Comparison of ENCODE assay signal across 17 cellular contexts in the genomic region with DNA sequence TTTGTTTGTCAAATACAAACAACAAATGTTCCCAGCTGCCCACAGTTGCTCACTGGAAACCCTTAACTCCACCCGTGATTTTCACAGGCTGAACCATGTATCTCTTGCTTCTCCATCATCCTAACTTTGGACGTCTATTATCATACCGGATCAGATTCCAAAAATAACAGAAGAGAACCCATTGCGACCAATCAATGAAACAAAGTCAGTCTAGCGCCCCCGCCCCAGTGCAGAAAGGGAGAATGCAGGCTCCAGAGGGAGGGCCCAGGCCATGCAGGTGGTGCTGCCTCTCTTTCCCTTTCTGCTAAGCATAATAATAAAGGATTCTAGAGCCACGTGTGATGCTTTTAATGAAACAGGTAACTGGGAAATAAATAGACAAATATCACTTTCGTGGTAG. TPM values are rescaled to one million over a fixed set of nuclear protein-coding genes. Genes with fewer than 3 reads are reported as not detected.
DNase-seq lines count a peak whose midpoint lies in the region; ATAC-seq and TF ChIP-seq lines count a peak whose summit lies in the region.
"Had no signal": no experiment of that assay in that cellular context is flagged by ENCODE, and none has a peak within 500 bp of the region (broad histone marks: within the 10 kb centered on the region; RNA-seq: fewer than 3 reads in every experiment).

No MANE protein-coding gene starts in this region.

- ATAC-seq in HG02981 (IDR thresholded peaks at IDR 0.05; ENCODE audit: unreplicated experiment) (no peak), HG03457 (IDR thresholded peaks at IDR 0.05; ENCODE audit: unreplicated experiment) (no peak)

- CTCF ChIA-PET in Calu3 (lab: Charles Lee): no interaction called here

- H4K20me1 ChIP-seq in osteoblast (ENCODE audit: insufficient read depth, low read length): no peaks in the 10 kb centered on the region

- no peak overlapping the region for H3K9ac ChIP-seq in endodermal cell (ENCODE audit: extremely low read depth, low read length, poor library complexity, severe bottlenecking)

- intact Hi-C loops in Calu3 (cut with micrococcal nuclease; ENCODE audit: unreplicated experiment): loop anchor here (5.0 to 10.0 kb wide), 2 partner anchors 52 to 189 kb away; no protein-coding TSS in a partner anchor

- no peak overlapping the region for H3K4me3 Mint-ChIP-seq in endodermal cell
- no peak overlapping the region for H3K4me3 Mint-ChIP-seq in Calu3 (ENCODE audit: low read depth, unreplicated experiment)
- H3K4me3 Mint-ChIP-seq: activated CD4-positive, alpha-beta T cell treated with anti-CD3 and anti-CD28 coated beads, Interleukin-2, amount 10 ng/mL, durations not matched to agents 24 days and 14 days; activated naive CD4-positive, alpha-beta T cell treated with anti-CD3 and anti-CD28 coated beads, Interleukin-2, amount 10 ng/mL, durations not matched to agents 7 days and 5 days had no signal

- H3K9me3 Mint-ChIP-seq in endodermal cell: no peaks in the 10 kb centered on the region
- no peaks in the 10 kb centered on the region for H3K9me3 Mint-ChIP-seq in Calu3 (ENCODE audit: low read depth, unreplicated experiment)
- H3K9me3 Mint-ChIP-seq: activated CD4-positive, alpha-beta T cell treated with anti-CD3 and anti-CD28 coated beads, Interleukin-2, amount 10 ng/mL, durations not matched to agents 24 days and 14 days; activated naive CD4-positive, alpha-beta T cell treated with anti-CD3 and anti-CD28 coated beads, Interleukin-2, amount 10 ng/mL, durations not matched to agents 7 days and 5 days had no signal

- H3K4me1 Mint-ChIP-seq in endodermal cell: peaks cover 21% of the 10 kb centered on the region
- H3K4me1 Mint-ChIP-seq in Calu3 (ENCODE audit: low read depth, unreplicated experiment): peaks cover 20% of the 10 kb centered on the region
- H3K4me1 Mint-ChIP-seq: activated naive CD4-positive, alpha-beta T cell treated with anti-CD3 and anti-CD28 coated beads, Interleukin-2, amount 10 ng/mL, durations not matched to agents 7 days and 5 days had no signal

- H3K27me3 ChIP-seq in endodermal cell (ENCODE audit: control insufficient read depth, insufficient read depth, low read length, poor library complexity, severe bottlenecking) (no peaks in the 10 kb centered on the region), osteoblast (ENCODE audit: insufficient read depth, low read length) (no peaks in the 10 kb centered on the region)

- no peaks in the 10 kb centered on the region for H3K79me2 ChIP-seq in osteoblast (ENCODE audit: insufficient read depth, low read length)

- peaks cover 82% of the 10 kb centered on the region for H3K36me3 ChIP-seq in endodermal cell (ENCODE audit: control insufficient read depth, insufficient read depth, low read length)
- H3K36me3 ChIP-seq in osteoblast (ENCODE audit: insufficient read depth, low read length): no peaks in the 10 kb centered on the region
- H3K36me3 ChIP-seq: neutrophil had no signal

- TF ChIP-seq CTCF in C4-2B (conservative IDR thresholded peaks at IDR 0.05) (peak; percentile 21; the same call in 1 of the 2 replicates), endodermal cell (conservative IDR thresholded peaks at IDR 0.05) (peak; percentile 45), osteoblast (IDR thresholded peaks at IDR 0.05; ENCODE audit: extremely low read depth, low read depth, low read length) (no peak), Calu3 (IDR thresholded peaks at IDR 0.05; ENCODE audit: unreplicated experiment) (no peak)

- 87 to 100% methylated on average over 6 to 7 of the region's 8 CpGs for WGBS in endodermal cell (ENCODE audit: insufficient coverage in 1 of 2, insufficient read length in 1 of 2), 2 experiments

- H3K36me3 Mint-ChIP-seq in endodermal cell (ENCODE audit: low read depth): peaks cover 50% of the 10 kb centered on the region
- no peaks in the 10 kb centered on the region for H3K36me3 Mint-ChIP-seq in Calu3 (ENCODE audit: insufficient read depth, unreplicated experiment)
- H3K36me3 Mint-ChIP-seq: activated naive CD4-positive, alpha-beta T cell treated with anti-CD3 and anti-CD28 coated beads, Interleukin-2, amount 10 ng/mL, durations not matched to agents 7 days and 5 days had no signal

- no peak overlapping the region for H2AFZ ChIP-seq in osteoblast (ENCODE audit: low read length)
- H2AFZ ChIP-seq: PC-9 had no signal

- H3K4me3 ChIP-seq in endodermal cell (ENCODE audit: low read length) (no peak overlapping the region), osteoblast (ENCODE audit: insufficient read depth, low read length) (no peak overlapping the region)
- H3K4me3 ChIP-seq: PC-9 had no signal

- BruUV-seq in Calu3 (replicated peaks; lab: Mats Ljungman, UMichigan): no TSS peak

- H3K4me2 ChIP-seq in osteoblast (ENCODE audit: insufficient read depth, low read length): no peak overlapping the region
- H3K4me2 ChIP-seq: PC-9 had no signal

- H3K27ac Mint-ChIP-seq in endodermal cell (no peak overlapping the region), Calu3 (ENCODE audit: unreplicated experiment) (no peak overlapping the region)
- H3K27ac Mint-ChIP-seq: activated CD4-positive, alpha-beta T cell treated with anti-CD3 and anti-CD28 coated beads, Interleukin-2, amount 10 ng/mL, durations not matched to agents 24 days and 14 days; activated naive CD4-positive, alpha-beta T cell treated with anti-CD3 and anti-CD28 coated beads, Interleukin-2, amount 10 ng/mL, durations not matched to agents 7 days and 5 days had no signal

- peak; percentile 19 for DNase-seq in NCI-H69 (lab: John Stamatoyannopoulos, UW)
- DNase-seq in endodermal cell: no peak
- no peak for DNase-seq in osteoblast (ENCODE audit: insufficient read length, low spot score, missing footprints)
- DNase-seq in SKM-1 (lab: John Stamatoyannopoulos, UW; ENCODE audit: unreplicated experiment): no peak
- no peak for DNase-seq in Calu3
- DNase-seq: activated CD4-positive, alpha-beta T cell treated with anti-CD3 and anti-CD28 coated beads, Interleukin-2, amount 10 ng/mL, durations not matched to agents 24 days and 14 days; activated naive CD4-positive, alpha-beta T cell treated with anti-CD3 and anti-CD28 coated beads, Interleukin-2, amount 10 ng/mL, durations not matched to agents 7 days and 5 days; activated T-cell treated with anti-CD3 and anti-CD28 coated beads for 4 hours; NCI-H2029 treated with DMSO at 0.1 percent for 48 hours; NCI-H524; PC-9; stimulated activated CD4-positive, alpha-beta T cell treated with anti-CD3 and anti-CD28 coated beads, Interleukin-2, amount 100 ng/mL, for 24 hours; substantia nigra had no signal

- H3K27me3 Mint-ChIP-seq in endodermal cell (ENCODE audit: insufficient read depth) (no peaks in the 10 kb centered on the region), Calu3 (ENCODE audit: unreplicated experiment) (peaks cover 17% of the 10 kb centered on the region)

- peaks cover 9% of the 10 kb centered on the region for H3K4me1 ChIP-seq in endodermal cell (ENCODE audit: control insufficient read depth, insufficient read depth, low read length)
- peaks cover 61% of the 10 kb centered on the region for H3K4me1 ChIP-seq in osteoblast (ENCODE audit: insufficient read depth, low read length)

- H3K27ac ChIP-seq in C4-2B (no peak overlapping the region), endodermal cell (ENCODE audit: low read depth, low read length) (no peak overlapping the region), osteoblast (ENCODE audit: low read depth, low read length) (peak overlapping the region; percentile 69)
- H3K27ac ChIP-seq: neutrophil, PC-9 had no signal

- H3K9me3 ChIP-seq in endodermal cell (ENCODE audit: control insufficient read depth, low read length): no peaks in the 10 kb centered on the region
- no peaks in the 10 kb centered on the region for H3K9me3 ChIP-seq in osteoblast (ENCODE audit: low read depth, low read length)
- H3K9me3 ChIP-seq: neutrophil had no signal

RNA-seq across cellular contexts. Expression of gene COLEC12, which starts 24.1 kb away (rescaled TPM):
- 100 to 1,000 TPM; 123 TPM for total RNA-seq in endodermal cell
- 31.1 TPM for polyA plus RNA-seq in endodermal cell (2013, experiment 1 of 2)
- polyA plus RNA-seq in endodermal cell (2013, experiment 2 of 2): 38.5 TPM
- total RNA-seq in osteoblast: 38.0 and 56.9 TPM in 2 replicates
- total RNA-seq in Calu3 (2022): not detected in 2 replicates
- total RNA-seq: activated CD4-positive, alpha-beta T cell treated with anti-CD3 and anti-CD28 coated beads, Interleukin-2, amount 10 ng/mL, durations not matched to agents 24 days and 14 days; PC-9 had no signal

Comparison
In these comparisons a context has a peak if more than half of its experiments do, and no peak if none do; other contexts are left out.
1. CTCF ChIP-seq: peak in C4-2B (single experiment) and endodermal cell (single experiment); none in osteoblast (single experiment) and Calu3 (single experiment).
2. RNA of gene COLEC12, which starts 24.1 kb away (total RNA-seq): 123 TPM in endodermal cell and 38.0 to 56.9 TPM in osteoblast; not detected in Calu3; every median in the first group is over 10 times any median in the second.